8 cellular contexts compared by ENCODE assay signal in the genomic region with DNA sequence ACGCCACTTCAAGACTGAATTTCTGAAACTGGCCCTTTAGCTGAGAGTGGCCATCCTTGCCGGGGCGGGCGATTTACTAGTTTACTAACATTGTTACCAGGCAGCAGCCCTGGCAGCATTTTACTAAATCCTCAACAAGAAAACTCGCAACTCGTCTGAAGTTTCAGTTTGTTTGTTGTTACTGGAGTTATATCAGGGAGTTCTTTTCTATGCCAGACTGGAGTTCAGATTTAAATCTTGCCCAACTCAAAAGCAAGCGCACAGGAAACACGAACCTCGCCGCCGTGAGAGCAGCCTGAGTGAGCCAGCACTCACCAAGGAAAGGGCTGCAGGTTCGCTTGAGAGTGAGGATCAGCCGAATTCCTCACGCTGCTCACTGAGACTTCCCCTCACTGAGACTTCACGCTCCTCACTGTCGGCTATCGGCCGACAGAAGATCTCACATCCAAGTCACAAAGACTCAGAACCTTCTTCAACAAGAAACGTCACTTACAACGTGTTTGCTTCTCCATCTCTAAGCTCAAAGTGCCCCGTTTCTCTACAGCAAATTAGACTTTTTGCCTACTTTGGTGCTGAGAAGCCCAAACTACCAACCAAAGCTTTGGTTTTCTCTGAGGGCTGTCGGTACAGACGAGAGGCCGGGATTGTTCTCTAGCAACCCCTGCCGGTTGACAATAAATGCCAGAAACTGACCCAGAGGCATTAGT.
DNase-seq lines count a peak whose midpoint lies in the region; ATAC-seq, FAIRE-seq and TF ChIP-seq lines count a peak whose summit lies in the region.

No MANE protein-coding gene starts in this region.

- BruUV-seq in GM12878 (replicated peaks; lab: Mats Ljungman, UMichigan): no TSS peak

- peak; percentile 79 to 89 (median 85) for TF ChIP-seq CTCF in GM12878 (IDR thresholded peaks at IDR 0.05 in 2 of 3, conservative IDR thresholded peaks at IDR 0.05 in 1 of 3; ENCODE audit: control insufficient read depth in 2 of 3, extremely low read depth in 1 of 3, insufficient read depth in 1 of 3, low read depth in 3 of 3, low read length in 3 of 3)

- no peak for TF ChIP-seq EP300 in GM12878 (IDR thresholded peaks at IDR 0.05; ENCODE audit: borderline replicate concordance in 1 of 2, control insufficient read depth in 1 of 2, low read depth in 2 of 2, low read length in 2 of 2)

- peak overlapping the region; percentile 99 for H2AFZ ChIP-seq in GM12878 (ENCODE audit: control insufficient read depth, low read depth, low read length)

- H3K27ac ChIP-seq in GM12878 (ENCODE audit: control insufficient read depth, insufficient read depth) (no peak overlapping the region), iPS DF 6.9 (ENCODE audit: low read length) (no peak overlapping the region)

- CTCF ChIA-PET in GM12878 (lab: Yijun Ruan, JAX): interaction anchor here (0.6 to 6.8 kb wide), 40 partner anchors 9 to 453 kb away, joined by 3 to 77 read pairs (median 4); no protein-coding TSS in a partner anchor

- RAD21 ChIA-PET in GM12878 (lab: Charles Lee; ENCODE audit: unreplicated experiment): interaction anchor here (0.6 to 2.5 kb wide), 18 partner anchors 24 to 560 kb away, joined by 3 to 14 read pairs (median 4); no protein-coding TSS in a partner anchor

- H3K79me2 ChIP-seq in GM12878 (ENCODE audit: control insufficient read depth, insufficient read depth, low read length): no peaks in the 10 kb centered on the region

- intact Hi-C loops in GM12878 (cut with micrococcal nuclease; ENCODE audit: unreplicated experiment): loop anchor here (1.0 to 5.0 kb wide), 4 partner anchors 72 to 339 kb away; no protein-coding TSS in a partner anchor

- H3K27me3 ChIP-seq in GM12878 (replicated peaks in 1 of 2; ENCODE audit: control insufficient read depth in 2 of 2, insufficient read depth in 2 of 2, low read length in 1 of 2) (peaks cover 0 to 3% of the 10 kb centered on the region in 2 experiments; a peak in 1 of 4 replicates), iPS DF 6.9 (ENCODE audit: control insufficient read depth, insufficient read depth, low read length) (no peaks in the 10 kb centered on the region), skeletal muscle satellite cell (ENCODE audit: control insufficient read depth, insufficient read depth, low read length) (peaks cover 25% of the 10 kb centered on the region)

- no peaks in the 10 kb centered on the region for H3K36me3 ChIP-seq in GM12878 (ENCODE audit: control insufficient read depth in 2 of 2, insufficient read depth in 2 of 2, low read length in 1 of 2)
- no peaks in the 10 kb centered on the region for H3K36me3 ChIP-seq in iPS DF 6.9 (ENCODE audit: control insufficient read depth, insufficient read depth, low read length)
- H3K36me3 ChIP-seq in skeletal muscle satellite cell (ENCODE audit: insufficient read depth, low read length): no peaks in the 10 kb centered on the region

- H3K9me3 ChIP-seq in GM12878 (replicated peaks; ENCODE audit: control insufficient read depth, insufficient read depth, low read length) (no peaks in the 10 kb centered on the region), iPS DF 6.9 (ENCODE audit: control insufficient read depth, insufficient read depth, low read length) (no peaks in the 10 kb centered on the region), skeletal muscle satellite cell (replicated peaks; ENCODE audit: low read length) (no peaks in the 10 kb centered on the region)

- in situ Hi-C loops in ACHN (cut with HindIII; ENCODE audit: low pct_ligation_motif_present, low pct_unique_long_range_greater_than_20kb, low sequenced_read_pairs): no loop called here
- in situ Hi-C loops in GM12878 (cut with MboI): loop anchor here (5.0 kb wide), 1 partner anchor 333 kb away; no protein-coding TSS in a partner anchor

- no peak for TF ChIP-seq POLR2A in GM12878 (IDR thresholded peaks at IDR 0.05; ENCODE audit: low read depth, low read length)

- H3K4me1 ChIP-seq in GM12878 (ENCODE audit: control insufficient read depth, insufficient read depth, low read length) (peaks cover 4% of the 10 kb centered on the region), iPS DF 6.9 (ENCODE audit: control insufficient read depth, insufficient read depth, low read length) (no peaks in the 10 kb centered on the region), skeletal muscle satellite cell (ENCODE audit: control insufficient read depth, insufficient read depth, low read length) (peaks cover 3% of the 10 kb centered on the region)

- ATAC-seq in GM18873 (IDR thresholded peaks at IDR 0.05; ENCODE audit: low FRiP score, unreplicated experiment) (peak; percentile 78), HG03432 (IDR thresholded peaks at IDR 0.05; ENCODE audit: unreplicated experiment) (peak; percentile 83), GM12878 (peak; percentile 99)

- SMC1A ChIA-PET in GM12878 (lab: Charles Lee; ENCODE audit: uncharacterized antibody, unreplicated experiment): interaction anchor here (0.6 to 5.7 kb wide), 27 partner anchors 8 to 339 kb away, joined by 3 to 49 read pairs (median 4); no protein-coding TSS in a partner anchor

- H4K20me1 ChIP-seq in GM12878 (ENCODE audit: control insufficient read depth, insufficient read depth): no peaks in the 10 kb centered on the region

- H3K4me2 ChIP-seq in GM12878 (ENCODE audit: control insufficient read depth, insufficient read depth) (peak overlapping the region; percentile 93), skeletal muscle satellite cell (ENCODE audit: low read length) (peak overlapping the region; percentile 94)

- peak; percentile 71 for DNase-seq in ACHN
- DNase-seq in T-helper 9 cell: peak; percentile 41
- no peak for DNase-seq in GM12878 (ENCODE audit: low read depth, low spot score)
- peak; percentile 70 for DNase-seq in iPS DF 6.9 (ENCODE audit: low read depth, low spot score)
- DNase-seq in COR-L47 (lab: John Stamatoyannopoulos, UW): no peak

- TF ChIP-seq RAD21 in GM12878 (IDR thresholded peaks at IDR 0.05; ENCODE audit: insufficient read depth, low read depth, low read length): peak; percentile 84

- H3K9ac ChIP-seq in GM12878 (ENCODE audit: control insufficient read depth, insufficient read depth, low read length) (peak overlapping the region; percentile 59), skeletal muscle satellite cell (ENCODE audit: low read depth, low read length) (peak overlapping the region; percentile 52)

- FAIRE-seq in GM12878 (lab: Jason Lieb, UNC): peak; percentile 87

- WGBS in GM12878 (ENCODE audit: insufficient coverage, insufficient replicate concordance, low lambda C conversion rate, missing lambda C conversion rate): 10% methylated on average over 25 of the region's 25 CpGs
- WGBS in iPS DF 6.9 (ENCODE audit: insufficient coverage, insufficient read length): no CpG with 5 or more reads among the region's 25 CpGs

- peak overlapping the region; percentile 62 for H3K4me3 ChIP-seq in GM12878
- peak overlapping the region; percentile 30; the same call in 1 of the 2 replicates for H3K4me3 ChIP-seq in iPS DF 6.9 (ENCODE audit: low read length)
- H3K4me3 ChIP-seq in skeletal muscle satellite cell (ENCODE audit: low read length): peak overlapping the region; percentile 71

- POLR2A ChIA-PET in GM12878 (lab: Charles Lee): interaction anchor here (0.7 kb wide), 1 partner anchor 167 kb away, joined by 9 read pairs; no protein-coding TSS in a partner anchor

TF ChIP-seq in GM12878, 131 proteins besides CTCF, POLR2A, EP300 and RAD21 (continues in another document):
- TF ChIP-seq TBL1XR1 (IDR thresholded peaks at IDR 0.05; ENCODE audit: low read depth, low read length) (no peak), KAT2A (conservative IDR thresholded peaks at IDR 0.05; ENCODE audit: control insufficient read depth, low read depth, low read length) (no peak), SPI1 (IDR thresholded peaks at IDR 0.05; ENCODE audit: borderline replicate concordance, insufficient read depth, low read depth, low read length) (peak; percentile 14; the same call in 1 of the 2 replicates), IKZF1 (conservative IDR thresholded peaks at IDR 0.05) (no peak), BACH1 (IDR thresholded peaks at IDR 0.05; ENCODE audit: borderline replicate concordance) (no peak), ZNF217 (IDR thresholded peaks at IDR 0.05) (no peak)
- TF ChIP-seq, protein P1, sequence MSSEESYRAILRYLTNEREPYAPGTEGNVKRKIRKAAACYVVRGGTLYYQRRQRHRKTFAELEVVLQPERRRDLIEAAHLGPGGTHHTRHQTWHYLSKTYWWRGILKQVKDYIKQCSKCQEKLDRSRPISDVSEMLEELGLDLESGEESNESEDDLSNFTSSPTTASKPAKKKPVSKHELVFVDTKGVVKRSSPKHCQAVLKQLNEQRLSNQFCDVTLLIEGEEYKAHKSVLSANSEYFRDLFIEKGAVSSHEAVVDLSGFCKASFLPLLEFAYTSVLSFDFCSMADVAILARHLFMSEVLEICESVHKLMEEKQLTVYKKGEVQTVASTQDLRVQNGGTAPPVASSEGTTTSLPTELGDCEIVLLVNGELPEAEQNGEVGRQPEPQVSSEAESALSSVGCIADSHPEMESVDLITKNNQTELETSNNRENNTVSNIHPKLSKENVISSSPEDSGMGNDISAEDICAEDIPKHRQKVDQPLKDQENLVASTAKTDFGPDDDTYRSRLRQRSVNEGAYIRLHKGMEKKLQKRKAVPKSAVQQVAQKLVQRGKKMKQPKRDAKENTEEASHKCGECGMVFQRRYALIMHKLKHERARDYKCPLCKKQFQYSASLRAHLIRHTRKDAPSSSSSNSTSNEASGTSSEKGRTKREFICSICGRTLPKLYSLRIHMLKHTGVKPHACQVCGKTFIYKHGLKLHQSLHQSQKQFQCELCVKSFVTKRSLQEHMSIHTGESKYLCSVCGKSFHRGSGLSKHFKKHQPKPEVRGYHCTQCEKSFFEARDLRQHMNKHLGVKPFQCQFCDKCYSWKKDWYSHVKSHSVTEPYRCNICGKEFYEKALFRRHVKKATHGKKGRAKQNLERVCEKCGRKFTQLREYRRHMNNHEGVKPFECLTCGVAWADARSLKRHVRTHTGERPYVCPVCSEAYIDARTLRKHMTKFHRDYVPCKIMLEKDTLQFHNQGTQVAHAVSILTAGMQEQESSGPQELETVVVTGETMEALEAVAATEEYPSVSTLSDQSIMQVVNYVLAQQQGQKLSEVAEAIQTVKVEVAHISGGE (CRISPR knock-in tag; IDR thresholded peaks at IDR 0.05): no peak

Comparison
In these comparisons a context has a peak if more than half of its experiments do, and no peak if none do; other contexts are left out.
1. DNase-seq: peak in ACHN (single experiment), T-helper 9 cell (single experiment) and iPS DF 6.9 (single experiment); none in GM12878 (single experiment) and COR-L47 (single experiment).
2. Peak in every context shown above with its lines, with median percentiles within 50 percentile points of each other: ATAC-seq and H3K4me3 ChIP-seq.